11 cellular contexts compared by ENCODE assay signal in genomic region chr10:75061709-75062108, GRCh38.
"Had no signal": no experiment of that assay in that cellular context is flagged by ENCODE, and none has a peak within 500 bp of the region (broad histone marks: within the 10 kb centered on the region; RNA-seq: fewer than 3 reads in every experiment).

No MANE protein-coding gene starts in this region.

- H3K4me1 ChIP-seq: adrenal gland had no signal

- H3K9me3 Mint-ChIP-seq: activated naive CD4-positive, alpha-beta T cell treated with anti-CD3 and anti-CD28 coated beads, Interleukin-2, amount 10 ng/mL, durations not matched to agents 7 days and 5 days; central memory CD8-positive, alpha-beta T cell had no signal

- H3K27me3 ChIP-seq: adrenal gland had no signal

- H3K27ac Mint-ChIP-seq: activated naive CD4-positive, alpha-beta T cell treated with anti-CD3 and anti-CD28 coated beads, Interleukin-2, amount 10 ng/mL, durations not matched to agents 7 days and 5 days had no signal

- H3K9me3 ChIP-seq: adrenal gland had no signal

- H3K4me1 Mint-ChIP-seq: central memory CD8-positive, alpha-beta T cell had no signal

- DNase-seq: activated CD4-positive, alpha-beta T cell treated with anti-CD3 and anti-CD28 coated beads for 4 hours; activated naive CD4-positive, alpha-beta T cell treated with anti-CD3 and anti-CD28 coated beads, Interleukin-2, amount 10 ng/mL, durations not matched to agents 7 days and 5 days; effector memory CD4-positive, alpha-beta T cell; hypothalamus; kidney glomerular epithelial cell; stimulated activated CD4-positive, alpha-beta T cell treated with anti-CD3 and anti-CD28 coated beads, Interleukin-2, amount 100 ng/mL, for 48 hours; stimulated activated naive CD8-positive, alpha-beta T cell treated with anti-CD3 and anti-CD28 coated beads, Interleukin-15, Interleukin-2, amounts not matched to agents 100 U/mL and 50 U/mL, for 24 hours; T1000 had no signal

- H3K27me3 Mint-ChIP-seq: activated naive CD4-positive, alpha-beta T cell treated with anti-CD3 and anti-CD28 coated beads, Interleukin-2, amount 10 ng/mL, durations not matched to agents 7 days and 5 days; central memory CD8-positive, alpha-beta T cell had no signal

- H3K36me3 ChIP-seq: adrenal gland had no signal

- H3K36me3 Mint-ChIP-seq: activated naive CD4-positive, alpha-beta T cell treated with anti-CD3 and anti-CD28 coated beads, Interleukin-2, amount 10 ng/mL, durations not matched to agents 7 days and 5 days had no signal

- H3K27ac ChIP-seq: adrenal gland, epithelial cell of prostate had no signal

- H3K4me3 Mint-ChIP-seq: activated naive CD4-positive, alpha-beta T cell treated with anti-CD3 and anti-CD28 coated beads, Interleukin-2, amount 10 ng/mL, durations not matched to agents 7 days and 5 days; central memory CD8-positive, alpha-beta T cell had no signal

- H3K4me3 ChIP-seq: adrenal gland had no signal
